1 cellular context compared by ENCODE assay signal in the genomic region with DNA sequence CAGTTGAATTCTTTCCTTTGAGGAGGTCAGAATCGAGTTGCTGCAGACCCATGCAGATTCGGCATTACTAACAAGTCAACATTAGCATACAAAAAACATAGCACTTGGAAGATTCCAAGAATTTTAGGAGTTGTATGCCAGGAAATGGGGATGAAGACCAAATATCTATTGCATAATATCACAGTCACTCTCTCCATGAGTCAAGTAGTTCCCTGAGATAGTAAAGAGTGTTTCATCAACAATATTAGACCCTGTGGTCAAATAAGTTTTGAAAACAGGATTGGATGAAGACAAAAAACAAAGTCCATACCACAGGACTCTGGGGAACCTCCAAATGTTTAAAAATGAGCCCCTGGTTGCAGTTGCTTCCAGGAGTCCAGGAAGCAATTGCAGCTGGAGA.
TF ChIP-seq lines count a peak whose summit lies in the region.

No MANE protein-coding gene starts in this region.

TF ChIP-seq in IMR-90, 13 proteins besides CTCF, POLR2A, EP300 and RAD21 (continued from another document):
- TF ChIP-seq, protein P1, sequence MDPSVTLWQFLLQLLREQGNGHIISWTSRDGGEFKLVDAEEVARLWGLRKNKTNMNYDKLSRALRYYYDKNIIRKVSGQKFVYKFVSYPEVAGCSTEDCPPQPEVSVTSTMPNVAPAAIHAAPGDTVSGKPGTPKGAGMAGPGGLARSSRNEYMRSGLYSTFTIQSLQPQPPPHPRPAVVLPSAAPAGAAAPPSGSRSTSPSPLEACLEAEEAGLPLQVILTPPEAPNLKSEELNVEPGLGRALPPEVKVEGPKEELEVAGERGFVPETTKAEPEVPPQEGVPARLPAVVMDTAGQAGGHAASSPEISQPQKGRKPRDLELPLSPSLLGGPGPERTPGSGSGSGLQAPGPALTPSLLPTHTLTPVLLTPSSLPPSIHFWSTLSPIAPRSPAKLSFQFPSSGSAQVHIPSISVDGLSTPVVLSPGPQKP (IDR thresholded peaks at IDR 0.05; ENCODE audit: borderline replicate concordance, low read depth, low read length), result no peak
- TF ChIP-seq BHLHE40 (IDR thresholded peaks at IDR 0.05; ENCODE audit: low read depth, low read length) (no peak), CEBPB (IDR thresholded peaks at IDR 0.05; ENCODE audit: low read depth, low read length) (peak; percentile 97), FOS (IDR thresholded peaks at IDR 0.05; ENCODE audit: low read depth, low read length) (peak; percentile 43)
TF ChIP-seq in IMR-90: peak in this region for 2.
